In the genomic region with DNA sequence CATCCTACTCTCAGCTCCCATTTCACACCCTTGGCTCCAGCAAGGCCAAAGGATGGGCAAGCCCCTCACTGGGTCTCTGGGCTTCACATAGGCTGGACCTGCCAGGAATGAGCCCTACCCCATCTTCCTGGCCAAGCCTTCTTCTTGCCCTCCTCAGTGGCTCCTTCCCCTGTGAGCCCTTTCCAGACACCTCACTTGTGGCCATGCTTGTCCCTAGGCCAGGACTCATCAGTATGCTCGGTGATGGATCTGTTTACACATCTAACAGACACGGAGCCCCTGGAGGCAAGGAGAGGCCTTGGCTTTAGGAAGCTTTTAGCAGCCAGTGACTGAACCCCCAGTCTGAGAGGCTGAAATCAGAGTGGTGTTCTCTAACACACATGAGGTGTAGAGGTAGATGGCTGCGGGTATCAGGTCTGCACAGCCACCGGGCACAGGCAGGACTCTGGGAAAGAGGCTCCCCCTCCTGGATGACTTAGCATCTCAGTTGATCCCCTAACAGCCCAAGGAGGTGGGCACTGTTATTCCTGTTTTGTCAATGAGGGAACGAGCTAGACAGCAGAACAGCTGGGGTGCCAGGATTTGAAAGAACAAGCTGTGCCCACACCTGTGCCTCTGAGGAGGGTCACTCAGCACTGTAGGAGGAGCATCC, we compare ENCODE assay signal across 34 cellular contexts. TPM values are rescaled to one million over a fixed set of nuclear protein-coding genes. Genes with fewer than 3 reads are reported as not detected.
DNase-seq lines count a peak whose midpoint lies in the region; ATAC-seq and TF ChIP-seq lines count a peak whose summit lies in the region.
"Had no signal": no experiment of that assay in that cellular context is flagged by ENCODE, and none has a peak within 500 bp of the region (broad histone marks: within the 10 kb centered on the region; RNA-seq: fewer than 3 reads in every experiment).

No MANE protein-coding gene starts in this region.

- H3K36me3 Mint-ChIP-seq in CD8-positive, alpha-beta memory T cell: peaks cover 0 to 1% (median 0%) of the 10 kb centered on the region in 3 donors
- H3K36me3 Mint-ChIP-seq: activated naive CD8-positive, alpha-beta T cell; CD4-positive, CD25-positive, alpha-beta regulatory T cell; stimulated activated memory B cell treated with anti-CD40 and anti-IgM and Interleukin-4, amounts not matched to agents 10 μg/mL and 1 μg/mL and 100 μg/mL, for 72 hours had no signal

- H3K4me1 ChIP-seq in Loucy (ENCODE audit: insufficient read depth, low read length, poor library complexity, severe bottlenecking) (no peaks in the 10 kb centered on the region), osteoblast (ENCODE audit: insufficient read depth, low read length) (no peaks in the 10 kb centered on the region)
- no peaks in the 10 kb centered on the region for H3K4me1 ChIP-seq in CD8-positive, alpha-beta memory T cell (ENCODE audit: insufficient read depth, low read length)
- H3K4me1 ChIP-seq: esophagus muscularis mucosa, heart right ventricle, sigmoid colon, upper lobe of right lung had no signal

- H3K4me3 Mint-ChIP-seq in CD8-positive, alpha-beta memory T cell: no peak overlapping the region
- H3K4me3 Mint-ChIP-seq: activated CD8-positive, alpha-beta T cell treated with anti-CD3 and anti-CD28 coated beads for 36 hours; activated naive CD8-positive, alpha-beta T cell; activated T-helper 17 cell treated with anti-CD3 and anti-CD28 coated beads, Interleukin-2, amount 50 U/mL, for 72 hours; CD4-positive, CD25-positive, alpha-beta regulatory T cell; dendritic cell treated with granulocyte-macrophage colony-stimulating factor and Interleukin-4, amounts not matched to agents 40 ng/mL and 50 ng/mL, for 4 days; HFFc6; neural crest cell; stimulated activated memory B cell treated with anti-CD40 and anti-IgM and Interleukin-4, amounts not matched to agents 10 μg/mL and 1 μg/mL and 100 μg/mL, for 72 hours had no signal

- POLR2A ChIA-PET in CD8-positive, alpha-beta memory T cell (lab: Charles Lee): no interaction called here

- TF ChIP-seq CTCF in Loucy (conservative IDR thresholded peaks at IDR 0.05; ENCODE audit: low read length) (0 out of 2 replicates have a peak, but pooled peaks have one; percentile 17), osteoblast (IDR thresholded peaks at IDR 0.05; ENCODE audit: extremely low read depth, low read depth, low read length) (no peak)

- no peaks in the 10 kb centered on the region for H3K27me3 ChIP-seq in Loucy (ENCODE audit: insufficient read depth, low read length, poor library complexity, severe bottlenecking)
- H3K27me3 ChIP-seq in osteoblast (ENCODE audit: insufficient read depth, low read length): no peaks in the 10 kb centered on the region
- no peaks in the 10 kb centered on the region for H3K27me3 ChIP-seq in CD8-positive, alpha-beta memory T cell (ENCODE audit: insufficient read depth, low read length, poor library complexity, severe bottlenecking)
- H3K27me3 ChIP-seq: cardiac muscle cell, upper lobe of right lung had no signal

- no peak overlapping the region for H3K27ac Mint-ChIP-seq in CD8-positive, alpha-beta memory T cell
- H3K27ac Mint-ChIP-seq: activated CD8-positive, alpha-beta T cell treated with anti-CD3 and anti-CD28 coated beads for 36 hours; activated naive CD8-positive, alpha-beta T cell; activated T-helper 17 cell treated with anti-CD3 and anti-CD28 coated beads, Interleukin-2, amount 50 U/mL, for 72 hours; CD4-positive, CD25-positive, alpha-beta regulatory T cell; dendritic cell treated with granulocyte-macrophage colony-stimulating factor and Interleukin-4, amounts not matched to agents 40 ng/mL and 50 ng/mL, for 4 days; HFFc6; stimulated activated memory B cell treated with anti-CD40 and anti-IgM and Interleukin-4, amounts not matched to agents 10 μg/mL and 1 μg/mL and 100 μg/mL, for 72 hours had no signal

- no peak overlapping the region for H3K9ac ChIP-seq in Loucy (ENCODE audit: low read depth, low read length, poor library complexity, severe bottlenecking)

- H3K9me3 ChIP-seq in Loucy (ENCODE audit: insufficient read depth, low read depth, low read length) (no peaks in the 10 kb centered on the region), osteoblast (ENCODE audit: low read depth, low read length) (no peaks in the 10 kb centered on the region)
- no peaks in the 10 kb centered on the region for H3K9me3 ChIP-seq in CD8-positive, alpha-beta memory T cell (ENCODE audit: low read length)
- H3K9me3 ChIP-seq: heart right ventricle, sigmoid colon, upper lobe of right lung had no signal

- peaks cover 17 to 38% of the 10 kb centered on the region in 2 donors for H3K27me3 Mint-ChIP-seq in CD8-positive, alpha-beta memory T cell
- H3K27me3 Mint-ChIP-seq: stimulated activated memory B cell treated with anti-CD40 and anti-IgM and Interleukin-4, amounts not matched to agents 10 μg/mL and 1 μg/mL and 100 μg/mL, for 72 hours had no signal

- H3K4me3 ChIP-seq in Loucy (ENCODE audit: low read length, poor library complexity, severe bottlenecking) (no peak overlapping the region), osteoblast (ENCODE audit: insufficient read depth, low read length) (no peak overlapping the region)
- no peak overlapping the region for H3K4me3 ChIP-seq in CD8-positive, alpha-beta memory T cell (ENCODE audit: low read length)
- H3K4me3 ChIP-seq: cardiac muscle cell, esophagus muscularis mucosa, heart right ventricle, sigmoid colon, upper lobe of right lung had no signal

- H4K20me1 ChIP-seq in Loucy (ENCODE audit: insufficient read depth, low read length, poor library complexity, severe bottlenecking): no peaks in the 10 kb centered on the region
- H4K20me1 ChIP-seq in osteoblast (ENCODE audit: insufficient read depth, low read length): no peaks in the 10 kb centered on the region

- CTCF ChIA-PET in CD8-positive, alpha-beta memory T cell (lab: Charles Lee): no interaction called here

- DNase-seq in DMS 273 (lab: John Stamatoyannopoulos, UW; ENCODE audit: unreplicated experiment) (peak; percentile 42), DMS 273 treated with DMSO at 0.1 percent for 48 hours (lab: John Stamatoyannopoulos, UW) (no peak), cerebellum (ENCODE audit: low spot score) (peak; percentile 48), osteoblast (ENCODE audit: insufficient read length, low spot score, missing footprints) (peak; percentile 69), DMS114 treated with DMSO at 0.1 percent for 48 hours (lab: John Stamatoyannopoulos, UW; ENCODE audit: unreplicated experiment) (no peak)
- DNase-seq in CD8-positive, alpha-beta memory T cell: no peak
- DNase-seq: activated CD8-positive, alpha-beta T cell treated with anti-CD3 and anti-CD28 coated beads for 36 hours; aorta; CD4-positive, CD25-positive, alpha-beta regulatory T cell; foreskin melanocyte; GDM1; heart right ventricle; HFFc6; Kasumi-1; left colon; NCI-H2029; NCI-H2227 treated with DMSO at 0.1 percent for 48 hours; NCI-H748 treated with DMSO at 0.1 percent for 48 hours; OCI-M1; sigmoid colon; stimulated activated CD4-positive, alpha-beta T cell treated with anti-CD3 and anti-CD28 coated beads, Interleukin-4, amount 100 ng/mL, for 4 hours; T-helper 2 cell; upper lobe of right lung had no signal

- H3K4me2 ChIP-seq in Loucy (ENCODE audit: low read depth, low read length, poor library complexity, severe bottlenecking) (no peak overlapping the region), osteoblast (ENCODE audit: insufficient read depth, low read length) (no peak overlapping the region)

- no peak overlapping the region for H3K27ac ChIP-seq in osteoblast (ENCODE audit: low read depth, low read length)
- H3K27ac ChIP-seq in CD8-positive, alpha-beta memory T cell (ENCODE audit: low read depth, low read length): no peak overlapping the region
- H3K27ac ChIP-seq: 22Rv1, cardiac muscle cell, esophagus muscularis mucosa, heart right ventricle, HL-60, sigmoid colon, upper lobe of right lung had no signal

- H2AFZ ChIP-seq in Loucy (ENCODE audit: low read length) (no peak overlapping the region), osteoblast (ENCODE audit: low read length) (no peak overlapping the region)

- H3K9me3 Mint-ChIP-seq in CD8-positive, alpha-beta memory T cell: peaks cover 0 to 3% (median 0%) of the 10 kb centered on the region in 5 donors
- H3K9me3 Mint-ChIP-seq: dendritic cell treated with granulocyte-macrophage colony-stimulating factor and Interleukin-4, amounts not matched to agents 40 ng/mL and 50 ng/mL, for 4 days; HFFc6; neural crest cell; stimulated activated memory B cell treated with anti-CD40 and anti-IgM and Interleukin-4, amounts not matched to agents 10 μg/mL and 1 μg/mL and 100 μg/mL, for 72 hours had no signal

- H3K9me2 ChIP-seq in Loucy (replicated peaks; ENCODE audit: low read depth, low read length): no peaks in the 10 kb centered on the region

- H3K79me2 ChIP-seq in Loucy (ENCODE audit: insufficient read depth, low read length) (no peaks in the 10 kb centered on the region), osteoblast (ENCODE audit: insufficient read depth, low read length) (no peaks in the 10 kb centered on the region)

- H3K36me3 ChIP-seq in Loucy (ENCODE audit: insufficient read depth, low read length) (no peaks in the 10 kb centered on the region), osteoblast (ENCODE audit: insufficient read depth, low read length) (no peaks in the 10 kb centered on the region)
- H3K36me3 ChIP-seq in CD8-positive, alpha-beta memory T cell (ENCODE audit: insufficient read depth, low read length): no peaks in the 10 kb centered on the region
- H3K36me3 ChIP-seq: cardiac muscle cell, esophagus muscularis mucosa, heart right ventricle, sigmoid colon, upper lobe of right lung had no signal

- no peaks in the 10 kb centered on the region for H3F3A ChIP-seq in Loucy (ENCODE audit: low read depth)

- H3K4me1 Mint-ChIP-seq in CD8-positive, alpha-beta memory T cell: peaks cover 0 to 4% (median 0%) of the 10 kb centered on the region in 3 donors
- H3K4me1 Mint-ChIP-seq: activated T-helper 17 cell treated with anti-CD3 and anti-CD28 coated beads, Interleukin-2, amount 50 U/mL, for 72 hours; neural crest cell; stimulated activated memory B cell treated with anti-CD40 and anti-IgM and Interleukin-4, amounts not matched to agents 10 μg/mL and 1 μg/mL and 100 μg/mL, for 72 hours had no signal

- ATAC-seq in GM21529 (IDR thresholded peaks at IDR 0.05; ENCODE audit: unreplicated experiment): no peak
- ATAC-seq: activated CD8-positive, alpha-beta T cell treated with anti-CD3 and anti-CD28 coated beads for 36 hours; activated T-helper 17 cell treated with anti-CD3 and anti-CD28 coated beads, Interleukin-2, amount 50 U/mL, for 72 hours; heart right ventricle; left colon; stimulated activated memory B cell treated with anti-CD40 and anti-IgM and Interleukin-4, amounts not matched to agents 10 μg/mL and 1 μg/mL and 100 μg/mL, for 72 hours; upper lobe of right lung had no signal

RNA-seq across cellular contexts. Expression of a gene that starts 44.8 kb away (rescaled TPM):
- 80.5 TPM for total RNA-seq in cerebellum
- under 0.01 TPM in 1 of 2 replicates, not detected in the other for total RNA-seq in osteoblast
- not detected for total RNA-seq in CD8-positive, alpha-beta memory T cell
- polyA plus RNA-seq in CD8-positive, alpha-beta memory T cell: not detected
- total RNA-seq: activated CD8-positive, alpha-beta T cell treated with anti-CD3 and anti-CD28 coated beads for 36 hours; activated T-helper 17 cell treated with anti-CD3 and anti-CD28 coated beads, Interleukin-2, amount 50 U/mL, for 72 hours; cardiac muscle cell; CD4-positive, CD25-positive, alpha-beta regulatory T cell had no signal
- polyA plus RNA-seq: cardiac muscle cell; CD4-positive, CD25-positive, alpha-beta regulatory T cell had no signal

Comparison
In these comparisons a context has a peak if more than half of its experiments do, and no peak if none do; other contexts are left out.
1. DNase-seq: peak in DMS 273 (single experiment), cerebellum (single experiment) and osteoblast (single experiment); none in DMS 273 treated with DMSO at 0.1 percent for 48 hours (single experiment), DMS114 treated with DMSO at 0.1 percent for 48 hours (single experiment) and CD8-positive, alpha-beta memory T cell (0 of 5).
2. RNA of a gene that starts 44.8 kb away (total RNA-seq): 80.5 TPM in cerebellum (single experiment); not detected in CD8-positive, alpha-beta memory T cell and under 0.01 TPM in osteoblast; every median in the first group is over 10 times any median in the second.